18 cellular contexts compared by ENCODE assay signal in genomic region chr9:124479947-124480620, GRCh38. TPM values are rescaled to one million over a fixed set of nuclear protein-coding genes. Genes with fewer than 3 reads are reported as not detected.
"Had no signal": no experiment of that assay in that cellular context is flagged by ENCODE, and none has a peak within 500 bp of the region (broad histone marks: within the 10 kb centered on the region; RNA-seq: fewer than 3 reads in every experiment).

No MANE protein-coding gene starts in this region.

- DNase-seq: activated CD4-positive, alpha-beta memory T cell treated with anti-CD3 and anti-CD28 coated beads, Interleukin-2, amount 10 ng/mL, durations not matched to agents 7 days and 5 days; activated effector memory CD4-positive, alpha-beta T cell treated with Interleukin-2 at 50 U/mL for 16 hours; activated T-cell treated with anti-CD3 and anti-CD28 coated beads, Interleukin-2, amount 50 U/mL, for 4 hours; dorsolateral prefrontal cortex; kidney glomerular epithelial cell; stimulated activated CD4-positive, alpha-beta T cell treated with anti-CD3 and anti-CD28 coated beads, Interleukin-12 subunit alpha, Interleukin-12 subunit beta, amount 100 ng/mL, for 4 hours; stimulated activated CD4-positive, alpha-beta T cell treated with anti-CD3 and anti-CD28 coated beads, Interleukin-2, amount 100 ng/mL, for 24 hours; stomach; testis; upper lobe of right lung had no signal

- H3K4me3 ChIP-seq: dorsolateral prefrontal cortex, hepatocyte, stomach, testis, upper lobe of right lung had no signal

- H3K27ac ChIP-seq: dorsolateral prefrontal cortex, hepatocyte, stomach, testis, upper lobe of right lung had no signal

- H3K4me2 ChIP-seq: hepatocyte had no signal

- H3K4me1 ChIP-seq: testis, upper lobe of right lung had no signal

- H3K27ac Mint-ChIP-seq: activated CD4-positive, alpha-beta memory T cell treated with anti-CD3 and anti-CD28 coated beads, Interleukin-2, amount 10 ng/mL, durations not matched to agents 7 days and 5 days; activated CD4-positive, alpha-beta T cell treated with anti-CD3 and anti-CD28 coated beads for 36 hours; activated naive CD4-positive, alpha-beta T cell treated with anti-CD3 and anti-CD28 coated beads, Interleukin-2, amount 50 U/mL, for 72 hours; endodermal cell; nephron had no signal

- H3K36me3 ChIP-seq: stomach, upper lobe of right lung had no signal

- ATAC-seq: activated naive CD4-positive, alpha-beta T cell treated with anti-CD3 and anti-CD28 coated beads, Interleukin-2, amount 50 U/mL, for 72 hours; activated T-cell treated with anti-CD3 and anti-CD28 coated beads, Interleukin-2, amount 50 U/mL, for 4 hours; upper lobe of right lung had no signal

- H3K36me3 Mint-ChIP-seq: activated naive CD4-positive, alpha-beta T cell treated with anti-CD3 and anti-CD28 coated beads, Interleukin-2, amount 50 U/mL, for 72 hours had no signal

- H3K4me3 Mint-ChIP-seq: activated CD4-positive, alpha-beta memory T cell treated with anti-CD3 and anti-CD28 coated beads, Interleukin-2, amount 10 ng/mL, durations not matched to agents 7 days and 5 days; activated CD4-positive, alpha-beta T cell treated with anti-CD3 and anti-CD28 coated beads for 36 hours; activated T-cell treated with anti-CD3 and anti-CD28 coated beads, Interleukin-2, amount 50 U/mL, for 4 hours; endodermal cell had no signal

- H2AFZ ChIP-seq: hepatocyte had no signal

- H3K79me2 ChIP-seq: hepatocyte had no signal

- H3K9me3 ChIP-seq: stomach, testis, upper lobe of right lung had no signal

- H3K27me3 ChIP-seq: testis had no signal

- H3K4me1 Mint-ChIP-seq: activated CD4-positive, alpha-beta memory T cell treated with anti-CD3 and anti-CD28 coated beads, Interleukin-2, amount 10 ng/mL, durations not matched to agents 7 days and 5 days; activated CD4-positive, alpha-beta T cell treated with anti-CD3 and anti-CD28 coated beads for 36 hours; nephron had no signal

- H3K9me3 Mint-ChIP-seq: activated CD4-positive, alpha-beta memory T cell treated with anti-CD3 and anti-CD28 coated beads, Interleukin-2, amount 10 ng/mL, durations not matched to agents 7 days and 5 days; activated T-cell treated with anti-CD3 and anti-CD28 coated beads, Interleukin-2, amount 50 U/mL, for 4 hours; endodermal cell; nephron had no signal

RNA-seq across cellular contexts. Expression of gene NR5A1, which starts 27.1 kb away (rescaled TPM):
- total RNA-seq: activated CD4-positive, alpha-beta memory T cell treated with anti-CD3 and anti-CD28 coated beads, Interleukin-2, amount 10 ng/mL, durations not matched to agents 7 days and 5 days; activated CD4-positive, alpha-beta T cell treated with anti-CD3 and anti-CD28 coated beads for 36 hours; activated naive CD4-positive, alpha-beta T cell treated with anti-CD3 and anti-CD28 coated beads, Interleukin-2, amount 50 U/mL, for 72 hours; cardiac septum; mesenteric fat pad; osteocyte; stomach; upper lobe of right lung had no signal

RNA-seq across cellular contexts. Expression of gene ADGRD2, which starts 29.8 kb away (rescaled TPM):
- total RNA-seq: activated CD4-positive, alpha-beta memory T cell treated with anti-CD3 and anti-CD28 coated beads, Interleukin-2, amount 10 ng/mL, durations not matched to agents 7 days and 5 days; activated CD4-positive, alpha-beta T cell treated with anti-CD3 and anti-CD28 coated beads for 36 hours; activated naive CD4-positive, alpha-beta T cell treated with anti-CD3 and anti-CD28 coated beads, Interleukin-2, amount 50 U/mL, for 72 hours; activated T-cell treated with anti-CD3 and anti-CD28 coated beads, Interleukin-2, amount 50 U/mL, for 4 hours; cardiac septum; hepatocyte; mesenteric fat pad; osteocyte; stomach; upper lobe of right lung had no signal
- polyA plus RNA-seq: hepatocyte, stomach had no signal
